Comparison of ENCODE assay signal across 9 cellular contexts in the genomic region with DNA sequence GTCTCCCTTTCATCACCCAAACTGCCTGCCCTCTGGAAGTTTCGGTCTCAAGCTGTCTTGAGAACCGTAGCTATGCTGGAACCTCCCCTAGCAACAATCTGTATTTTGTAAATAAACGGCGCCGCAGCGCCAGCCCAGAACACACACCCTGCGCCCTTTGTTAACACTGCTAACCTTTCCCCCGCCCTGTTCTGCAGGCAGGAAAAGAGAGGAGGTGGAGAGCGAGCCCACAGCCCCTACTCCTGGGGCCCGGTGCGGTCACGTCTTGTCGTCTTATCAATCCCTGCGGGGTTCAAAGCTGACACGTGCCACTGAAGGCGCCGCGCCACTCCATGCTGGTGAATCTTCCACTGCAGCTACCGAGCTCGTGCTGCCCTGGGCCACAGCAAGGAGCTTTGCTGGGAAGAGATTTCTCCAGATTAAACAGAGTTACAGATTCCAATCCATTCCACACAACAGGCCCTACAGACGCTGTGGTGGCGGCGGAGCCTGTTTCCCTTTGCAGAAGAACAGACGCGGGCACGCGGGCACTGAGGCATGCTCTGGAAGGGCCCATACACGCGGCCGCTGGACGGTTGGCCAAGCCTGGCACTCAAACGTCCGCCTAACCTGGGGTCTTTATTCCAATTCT. TPM values are rescaled to one million over a fixed set of nuclear protein-coding genes. Genes with fewer than 3 reads are reported as not detected.
A peak's percentile ranks its signal among the peaks of the same experiment; 100 is the strongest.
DNase-seq lines count a peak whose midpoint lies in the region; ATAC-seq and TF ChIP-seq lines count a peak whose summit lies in the region.
"Had no signal": no experiment of that assay in that cellular context is flagged by ENCODE, and none has a peak within 500 bp of the region (broad histone marks: within the 10 kb centered on the region; RNA-seq: fewer than 3 reads in every experiment).

No MANE protein-coding gene starts in this region.

- H3K27ac Mint-ChIP-seq in naive thymus-derived CD8-positive, alpha-beta T cell, result peak overlapping the region in 7 of 10 donors; percentile 27 to 85 (median 68)

- ATAC-seq in naive thymus-derived CD8-positive, alpha-beta T cell, result peak; percentile 72 to 87
- ATAC-seq in HG03039 (IDR thresholded peaks at IDR 0.05; ENCODE audit: unreplicated experiment), result no peak

- H3K27me3 Mint-ChIP-seq in naive thymus-derived CD8-positive, alpha-beta T cell, result peaks cover 0 to 19% (median 5%) of the 10 kb centered on the region in 5 donors

- no peaks in the 10 kb centered on the region for H3K36me3 Mint-ChIP-seq in naive thymus-derived CD8-positive, alpha-beta T cell

- H3K4me3 ChIP-seq in PC-9 (no peak overlapping the region), coronary artery (peak overlapping the region; percentile 50)

- no peaks in the 10 kb centered on the region for H3K9me2 ChIP-seq in PC-9 (ENCODE audit: insufficient read depth)

- peaks cover 9 to 18% (median 10%) of the 10 kb centered on the region in 4 donors for H3K4me1 Mint-ChIP-seq in naive thymus-derived CD8-positive, alpha-beta T cell

- H4K20me1 ChIP-seq in PC-9 (ENCODE audit: insufficient read depth), result no peaks in the 10 kb centered on the region

- no peak for TF ChIP-seq CTCF in PC-9 (conservative IDR thresholded peaks at IDR 0.05)
- TF ChIP-seq CTCF in coronary artery (IDR thresholded peaks at IDR 0.05), result no peak

- no peaks in the 10 kb centered on the region for H3K79me2 ChIP-seq in PC-9 (ENCODE audit: low read depth)

- no peaks in the 10 kb centered on the region for H3K9me3 Mint-ChIP-seq in naive thymus-derived CD8-positive, alpha-beta T cell

- DNase-seq in CMK (ENCODE audit: low read depth) (peak; percentile 49), PC-9 (peak; percentile 85 to 91), coronary artery (ENCODE audit: low spot score) (peak; percentile 81), Kasumi-1 (lab: John Stamatoyannopoulos, UW) (no peak), NCI-H128 (lab: John Stamatoyannopoulos, UW; ENCODE audit: unreplicated experiment) (no peak), A172 (ENCODE audit: low spot score) (no peak)
- peak in 6 of 10 donors; percentile 14 to 60 (median 42) for DNase-seq in naive thymus-derived CD8-positive, alpha-beta T cell

- no peak overlapping the region for H2AFZ ChIP-seq in PC-9

- CTCF ChIA-PET in PC-9 (lab: Charles Lee), result no interaction called here

- no TSS peak for BruUV-seq in PC-9 (replicated peaks; lab: Mats Ljungman, UMichigan)

- intact Hi-C loops in PC-9 (cut with micrococcal nuclease; ENCODE audit: unreplicated experiment), result loop anchor here (2.0 kb wide), 2 partner anchors 26 to 86 kb away; a partner anchor contains a TSS

- 0 out of 2 replicates have a peak, but pooled peaks cover 4% of the 10 kb centered on the region for H3K4me1 ChIP-seq in PC-9 (replicated peaks; ENCODE audit: insufficient read depth)

- POLR2A ChIA-PET in PC-9 (lab: Charles Lee; ENCODE audit: unreplicated experiment), result no interaction called here
- POLR2A ChIA-PET in naive thymus-derived CD8-positive, alpha-beta T cell (lab: Charles Lee), result no interaction called here

- no peaks in the 10 kb centered on the region for H3K9me3 ChIP-seq in PC-9 (ENCODE audit: insufficient read depth, low read depth)

- H3K4me2 ChIP-seq in PC-9, result peak overlapping the region; percentile 39

- H3K27me3 ChIP-seq in PC-9 (ENCODE audit: insufficient read depth, low read depth), result peaks cover 80% of the 10 kb centered on the region

- no peaks in the 10 kb centered on the region for H3F3A ChIP-seq in PC-9 (ENCODE audit: insufficient read depth, low read depth)

- H3K4me3 Mint-ChIP-seq in naive thymus-derived CD8-positive, alpha-beta T cell, result peak overlapping the region in 8 of 10 donors; percentile 40 to 70 (median 52)

- H3K27ac ChIP-seq in PC-9 (no peak overlapping the region), coronary artery (peak overlapping the region in 1 of 2 donors; percentile 69)

- no peaks in the 10 kb centered on the region for H3K36me3 ChIP-seq in PC-9 (ENCODE audit: low read depth)

RNA-seq across cellular contexts. Expression of a gene that starts 25.3 kb away (rescaled TPM):
- total RNA-seq in PC-9 (2021), result 0.41 TPM in 1 of 2 replicates, not detected in the other
- total RNA-seq in naive thymus-derived CD8-positive, alpha-beta T cell, result 1 to 10 TPM; 1.1 to 2.3 TPM
- polyA plus RNA-seq in naive thymus-derived CD8-positive, alpha-beta T cell, result not detected
- 0.26 and 2.3 TPM in 2 replicates for total RNA-seq in A172 (2014; rRNA removed; shearing (Covaris generic))
- total RNA-seq: pulmonary artery endothelial cell had no signal

Comparison
In these comparisons a context has a peak if more than half of its experiments do, and no peak if none do; other contexts are left out.
1. DNase-seq: peak in CMK (single experiment), PC-9 (2 of 2), coronary artery (single experiment) and naive thymus-derived CD8-positive, alpha-beta T cell (6 of 10); none in Kasumi-1 (0 of 2), NCI-H128 (single experiment) and A172 (single experiment).